In genomic region chr13:90447735-90448103, GRCh38 we compare ENCODE assay signal across 12 cellular contexts.
A peak's percentile ranks its signal among the peaks of the same experiment; 100 is the strongest.
DNase-seq lines count a peak whose midpoint lies in the region; ATAC-seq, FAIRE-seq and TF ChIP-seq lines count a peak whose summit lies in the region.
"Had no signal": no experiment of that assay in that cellular context is flagged by ENCODE, and none has a peak within 500 bp of the region (broad histone marks: within the 10 kb centered on the region; RNA-seq: fewer than 3 reads in every experiment).

No MANE protein-coding gene starts in this region.

- ATAC-seq in SK-N-SH treated with all-trans-retinoic acid at 6 μM for 48 hours (no peak), WTC11 (peak; percentile 51; the same call in 1 of the 2 replicates), GM19324 (IDR thresholded peaks at IDR 0.05; ENCODE audit: low FRiP score, unreplicated experiment) (no peak), GM21526 (IDR thresholded peaks at IDR 0.05; ENCODE audit: low FRiP score, unreplicated experiment) (no peak)
- no peak for ATAC-seq in effector memory CD8-positive, alpha-beta T cell (replicated peaks)
- ATAC-seq: right lobe of liver had no signal

- no peak for DNase-seq in SK-N-SH
- no peak for DNase-seq in WTC11 (ENCODE audit: low spot score)
- DNase-seq in foreskin fibroblast: peak; percentile 49 to 57
- DNase-seq in effector memory CD8-positive, alpha-beta T cell: no peak
- no peak for DNase-seq in kidney
- DNase-seq: activated naive CD8-positive, alpha-beta T cell treated with anti-CD3 and anti-CD28 coated beads, Interleukin-2, amount 10 ng/mL, durations not matched to agents 7 days and 5 days; NCI-H446 treated with DMSO at 0.1 percent for 48 hours; right lobe of liver had no signal

- no peak for TF ChIP-seq CTCF in SK-N-SH (IDR thresholded peaks at IDR 0.05)
- no peak for TF ChIP-seq CTCF in WTC11 (IDR thresholded peaks at IDR 0.05)
- TF ChIP-seq CTCF in foreskin fibroblast (IDR thresholded peaks at IDR 0.05; ENCODE audit: low read depth, low read length): no peak
- no peak for TF ChIP-seq CTCF in kidney (IDR thresholded peaks at IDR 0.05; ENCODE audit: borderline replicate concordance, extremely low read depth, insufficient read depth)

- peaks cover 17% of the 10 kb centered on the region for H3K4me1 Mint-ChIP-seq in WTC11
- no peaks in the 10 kb centered on the region for H3K4me1 Mint-ChIP-seq in effector memory CD8-positive, alpha-beta T cell (ENCODE audit: low read depth in 2 of 2)
- H3K4me1 Mint-ChIP-seq: activated naive CD8-positive, alpha-beta T cell treated with anti-CD3 and anti-CD28 coated beads, Interleukin-2, amount 10 ng/mL, durations not matched to agents 7 days and 5 days had no signal

- intact Hi-C loops in kidney (cut with DNase I): no loop called here

- H3K36me3 ChIP-seq in SK-N-SH (replicated peaks in 1 of 2; ENCODE audit: control insufficient read depth in 1 of 2, insufficient read depth in 2 of 2, low read length in 1 of 2) (no peaks in the 10 kb centered on the region), kidney (ENCODE audit: control insufficient read depth in 1 of 2, insufficient read depth in 2 of 2, low read length in 2 of 2) (no peaks in the 10 kb centered on the region)
- H3K36me3 ChIP-seq: right lobe of liver had no signal

- no peaks in the 10 kb centered on the region for H3K9me3 ChIP-seq in SK-N-SH
- H3K9me3 ChIP-seq in kidney (ENCODE audit: control insufficient read depth in 1 of 2, low read length in 2 of 2): no peaks in the 10 kb centered on the region
- H3K9me3 ChIP-seq: right lobe of liver had no signal

- H3K27me3 Mint-ChIP-seq in WTC11 (ENCODE audit: low read depth): no peaks in the 10 kb centered on the region
- no peaks in the 10 kb centered on the region for H3K27me3 Mint-ChIP-seq in effector memory CD8-positive, alpha-beta T cell
- H3K27me3 Mint-ChIP-seq: activated naive CD8-positive, alpha-beta T cell treated with anti-CD3 and anti-CD28 coated beads, Interleukin-2, amount 10 ng/mL, durations not matched to agents 7 days and 5 days had no signal

- H2AFZ ChIP-seq in SK-N-SH (ENCODE audit: low read depth): peak overlapping the region; percentile 13; the same call in 1 of the 2 replicates

- no peaks in the 10 kb centered on the region for H3K27me3 ChIP-seq in SK-N-SH (ENCODE audit: insufficient read depth)
- H3K27me3 ChIP-seq: right lobe of liver had no signal

- H3K4me2 ChIP-seq in SK-N-SH: no peak overlapping the region

- POLR2A ChIA-PET in SK-N-SH (lab: Yijun Ruan, JAX): no interaction called here
- POLR2A ChIA-PET in WTC11 (lab: Charles Lee): no interaction called here

- CTCF ChIA-PET in SK-N-SH (lab: Yijun Ruan, JAX) (no interaction called here), WTC11 (lab: Charles Lee) (no interaction called here)

- H3K79me2 ChIP-seq in SK-N-SH (ENCODE audit: insufficient read depth): no peaks in the 10 kb centered on the region

- no peaks in the 10 kb centered on the region for H4K20me1 ChIP-seq in SK-N-SH (ENCODE audit: insufficient read depth)

- peaks cover 5% of the 10 kb centered on the region for H3F3A ChIP-seq in SK-N-SH (replicated peaks; ENCODE audit: insufficient read depth)

- H3K4me3 ChIP-seq in SK-N-SH (ENCODE audit: low read depth in 2 of 2, low read length in 1 of 2): no peak overlapping the region
- H3K4me3 ChIP-seq in foreskin fibroblast (ENCODE audit: low read depth in 1 of 2, low read length in 2 of 2): no peak overlapping the region
- H3K4me3 ChIP-seq in kidney (ENCODE audit: low read length in 2 of 2): no peak overlapping the region
- H3K4me3 ChIP-seq: right lobe of liver had no signal

- TF ChIP-seq EP300 in SK-N-SH (IDR thresholded peaks at IDR 0.05; ENCODE audit: borderline replicate concordance in 1 of 2, low read depth in 1 of 2, low read length in 1 of 2): no peak

- H3K4me3 Mint-ChIP-seq in WTC11: no peak overlapping the region
- no peak overlapping the region for H3K4me3 Mint-ChIP-seq in effector memory CD8-positive, alpha-beta T cell
- H3K4me3 Mint-ChIP-seq: activated naive CD8-positive, alpha-beta T cell treated with anti-CD3 and anti-CD28 coated beads, Interleukin-2, amount 10 ng/mL, durations not matched to agents 7 days and 5 days had no signal

- H3K9ac ChIP-seq in SK-N-SH (no peak overlapping the region), kidney (ENCODE audit: low read length in 2 of 2) (no peak overlapping the region)

- H3K36me3 Mint-ChIP-seq in WTC11: no peaks in the 10 kb centered on the region
- no peaks in the 10 kb centered on the region for H3K36me3 Mint-ChIP-seq in effector memory CD8-positive, alpha-beta T cell (ENCODE audit: insufficient read depth)
- H3K36me3 Mint-ChIP-seq: activated naive CD8-positive, alpha-beta T cell treated with anti-CD3 and anti-CD28 coated beads, Interleukin-2, amount 10 ng/mL, durations not matched to agents 7 days and 5 days had no signal

- no peak overlapping the region for H3K27ac ChIP-seq in SK-N-SH (ENCODE audit: low read depth in 2 of 2, low read length in 1 of 2)
- H3K27ac ChIP-seq in kidney (ENCODE audit: low read depth in 2 of 2, low read length in 2 of 2): no peak overlapping the region
- H3K27ac ChIP-seq: 22Rv1, right lobe of liver had no signal

- peaks cover 0 to 4% of the 10 kb centered on the region in 2 experiments; a peak in 1 of 4 replicates for H3K4me1 ChIP-seq in SK-N-SH (ENCODE audit: control insufficient read depth in 1 of 2, insufficient read depth in 2 of 2, low read depth in 1 of 2, low read length in 1 of 2)
- H3K4me1 ChIP-seq in kidney (ENCODE audit: control insufficient read depth in 1 of 2, insufficient read depth in 1 of 2, low read depth in 1 of 2, low read length in 2 of 2): no peaks in the 10 kb centered on the region
- H3K4me1 ChIP-seq: right lobe of liver had no signal

- FAIRE-seq in kidney (lab: Jason Lieb, UNC): no peak

- no peak overlapping the region for H3K27ac Mint-ChIP-seq in WTC11
- no peak overlapping the region for H3K27ac Mint-ChIP-seq in effector memory CD8-positive, alpha-beta T cell
- H3K27ac Mint-ChIP-seq: activated naive CD8-positive, alpha-beta T cell treated with anti-CD3 and anti-CD28 coated beads, Interleukin-2, amount 10 ng/mL, durations not matched to agents 7 days and 5 days had no signal

- no peaks in the 10 kb centered on the region for H3K9me2 ChIP-seq in SK-N-SH

- no peak for TF ChIP-seq RAD21 in SK-N-SH (IDR thresholded peaks at IDR 0.05; ENCODE audit: low read length)

- 0 out of 2 replicates have a peak, but pooled peaks cover 6% of the 10 kb centered on the region for H3K9me3 Mint-ChIP-seq in WTC11
- peaks cover 0 to 1% of the 10 kb centered on the region in 2 donors for H3K9me3 Mint-ChIP-seq in effector memory CD8-positive, alpha-beta T cell
- H3K9me3 Mint-ChIP-seq: activated naive CD8-positive, alpha-beta T cell treated with anti-CD3 and anti-CD28 coated beads, Interleukin-2, amount 10 ng/mL, durations not matched to agents 7 days and 5 days had no signal

TF ChIP-seq in SK-N-SH, 30 proteins besides CTCF, POLR2A, EP300 and RAD21:
- TF ChIP-seq, protein P1, sequence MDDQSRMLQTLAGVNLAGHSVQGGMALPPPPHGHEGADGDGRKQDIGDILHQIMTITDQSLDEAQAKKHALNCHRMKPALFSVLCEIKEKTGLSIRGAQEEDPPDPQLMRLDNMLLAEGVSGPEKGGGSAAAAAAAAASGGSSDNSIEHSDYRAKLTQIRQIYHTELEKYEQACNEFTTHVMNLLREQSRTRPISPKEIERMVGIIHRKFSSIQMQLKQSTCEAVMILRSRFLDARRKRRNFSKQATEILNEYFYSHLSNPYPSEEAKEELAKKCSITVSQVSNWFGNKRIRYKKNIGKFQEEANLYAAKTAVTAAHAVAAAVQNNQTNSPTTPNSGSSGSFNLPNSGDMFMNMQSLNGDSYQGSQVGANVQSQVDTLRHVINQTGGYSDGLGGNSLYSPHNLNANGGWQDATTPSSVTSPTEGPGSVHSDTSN (IDR thresholded peaks at IDR 0.05): peak; percentile 8; the same call in 1 of the 2 replicates
- TF ChIP-seq GATA2 (CRISPR knock-in tag; IDR thresholded peaks at IDR 0.05): no peak
- TF ChIP-seq FOSL2 (IDR thresholded peaks at IDR 0.05; ENCODE audit: borderline replicate concordance, low read depth): no peak
- TF ChIP-seq YY1 (IDR thresholded peaks at IDR 0.05; ENCODE audit: low read depth): no peak

TF ChIP-seq in SK-N-SH treated with all-trans-retinoic acid at 6 μM for 48 hours, 23 proteins besides CTCF, POLR2A, EP300 and RAD21 (continues in another document):
- TF ChIP-seq ZC3H10 (CRISPR knock-in tag; IDR thresholded peaks at IDR 0.05) (no peak), CREB5 (CRISPR knock-in tag; IDR thresholded peaks at IDR 0.05; ENCODE audit: low read depth) (no peak), ISL1 (CRISPR knock-in tag; IDR thresholded peaks at IDR 0.05) (no peak), ARNTL (CRISPR knock-in tag; IDR thresholded peaks at IDR 0.05; ENCODE audit: borderline replicate concordance, low read depth) (no peak), BACH2 (CRISPR knock-in tag; IDR thresholded peaks at IDR 0.05; ENCODE audit: borderline replicate concordance) (no peak)

TF ChIP-seq in WTC11, 78 proteins besides CTCF, POLR2A, EP300 and RAD21 (continues in another document):
- TF ChIP-seq, protein P2, sequence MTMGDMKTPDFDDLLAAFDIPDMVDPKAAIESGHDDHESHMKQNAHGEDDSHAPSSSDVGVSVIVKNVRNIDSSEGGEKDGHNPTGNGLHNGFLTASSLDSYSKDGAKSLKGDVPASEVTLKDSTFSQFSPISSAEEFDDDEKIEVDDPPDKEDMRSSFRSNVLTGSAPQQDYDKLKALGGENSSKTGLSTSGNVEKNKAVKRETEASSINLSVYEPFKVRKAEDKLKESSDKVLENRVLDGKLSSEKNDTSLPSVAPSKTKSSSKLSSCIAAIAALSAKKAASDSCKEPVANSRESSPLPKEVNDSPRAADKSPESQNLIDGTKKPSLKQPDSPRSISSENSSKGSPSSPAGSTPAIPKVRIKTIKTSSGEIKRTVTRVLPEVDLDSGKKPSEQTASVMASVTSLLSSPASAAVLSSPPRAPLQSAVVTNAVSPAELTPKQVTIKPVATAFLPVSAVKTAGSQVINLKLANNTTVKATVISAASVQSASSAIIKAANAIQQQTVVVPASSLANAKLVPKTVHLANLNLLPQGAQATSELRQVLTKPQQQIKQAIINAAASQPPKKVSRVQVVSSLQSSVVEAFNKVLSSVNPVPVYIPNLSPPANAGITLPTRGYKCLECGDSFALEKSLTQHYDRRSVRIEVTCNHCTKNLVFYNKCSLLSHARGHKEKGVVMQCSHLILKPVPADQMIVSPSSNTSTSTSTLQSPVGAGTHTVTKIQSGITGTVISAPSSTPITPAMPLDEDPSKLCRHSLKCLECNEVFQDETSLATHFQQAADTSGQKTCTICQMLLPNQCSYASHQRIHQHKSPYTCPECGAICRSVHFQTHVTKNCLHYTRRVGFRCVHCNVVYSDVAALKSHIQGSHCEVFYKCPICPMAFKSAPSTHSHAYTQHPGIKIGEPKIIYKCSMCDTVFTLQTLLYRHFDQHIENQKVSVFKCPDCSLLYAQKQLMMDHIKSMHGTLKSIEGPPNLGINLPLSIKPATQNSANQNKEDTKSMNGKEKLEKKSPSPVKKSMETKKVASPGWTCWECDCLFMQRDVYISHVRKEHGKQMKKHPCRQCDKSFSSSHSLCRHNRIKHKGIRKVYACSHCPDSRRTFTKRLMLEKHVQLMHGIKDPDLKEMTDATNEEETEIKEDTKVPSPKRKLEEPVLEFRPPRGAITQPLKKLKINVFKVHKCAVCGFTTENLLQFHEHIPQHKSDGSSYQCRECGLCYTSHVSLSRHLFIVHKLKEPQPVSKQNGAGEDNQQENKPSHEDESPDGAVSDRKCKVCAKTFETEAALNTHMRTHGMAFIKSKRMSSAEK (CRISPR knock-in tag; IDR thresholded peaks at IDR 0.05; ENCODE audit: borderline replicate concordance): no peak

Comparison
In these comparisons a context has a peak if more than half of its experiments do, and no peak if none do; other contexts are left out.
1. DNase-seq: peak in foreskin fibroblast (2 of 2); none in SK-N-SH (single experiment), WTC11 (single experiment), effector memory CD8-positive, alpha-beta T cell (0 of 3) and kidney (single experiment).